Comparison of ENCODE assay signal across 2 cellular contexts in the genomic region with DNA sequence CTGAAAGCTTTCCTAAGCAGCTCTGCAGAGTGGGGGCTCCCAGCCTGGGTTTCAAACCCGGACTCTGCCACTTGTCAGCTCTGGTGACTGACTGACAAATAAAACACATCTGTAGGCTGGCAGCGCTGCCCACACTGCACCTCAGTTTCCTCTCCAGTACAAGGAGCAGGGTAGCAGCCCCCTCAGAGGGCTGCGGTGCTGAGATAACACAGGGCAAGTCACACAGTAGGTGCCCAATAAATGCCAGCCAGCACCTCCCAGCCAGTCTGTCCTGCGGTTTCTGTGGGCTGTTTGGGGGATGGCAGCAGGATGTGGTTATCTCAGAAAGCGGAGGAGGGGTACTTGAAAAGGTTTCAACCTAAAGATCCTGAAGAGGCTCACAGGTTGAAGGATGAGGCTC.
TF ChIP-seq lines count a peak whose summit lies in the region.

No MANE protein-coding gene starts in this region.

TF ChIP-seq in GM12878, 131 proteins besides CTCF, POLR2A, EP300 and RAD21 (continued from another document and continues in another):
- TF ChIP-seq, protein P1, sequence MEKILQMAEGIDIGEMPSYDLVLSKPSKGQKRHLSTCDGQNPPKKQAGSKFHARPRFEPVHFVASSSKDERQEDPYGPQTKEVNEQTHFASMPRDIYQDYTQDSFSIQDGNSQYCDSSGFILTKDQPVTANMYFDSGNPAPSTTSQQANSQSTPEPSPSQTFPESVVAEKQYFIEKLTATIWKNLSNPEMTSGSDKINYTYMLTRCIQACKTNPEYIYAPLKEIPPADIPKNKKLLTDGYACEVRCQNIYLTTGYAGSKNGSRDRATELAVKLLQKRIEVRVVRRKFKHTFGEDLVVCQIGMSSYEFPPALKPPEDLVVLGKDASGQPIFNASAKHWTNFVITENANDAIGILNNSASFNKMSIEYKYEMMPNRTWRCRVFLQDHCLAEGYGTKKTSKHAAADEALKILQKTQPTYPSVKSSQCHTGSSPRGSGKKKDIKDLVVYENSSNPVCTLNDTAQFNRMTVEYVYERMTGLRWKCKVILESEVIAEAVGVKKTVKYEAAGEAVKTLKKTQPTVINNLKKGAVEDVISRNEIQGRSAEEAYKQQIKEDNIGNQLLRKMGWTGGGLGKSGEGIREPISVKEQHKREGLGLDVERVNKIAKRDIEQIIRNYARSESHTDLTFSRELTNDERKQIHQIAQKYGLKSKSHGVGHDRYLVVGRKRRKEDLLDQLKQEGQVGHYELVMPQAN (conservative IDR thresholded peaks at IDR 0.05), result no peak
- TF ChIP-seq ZZZ3 (IDR thresholded peaks at IDR 0.05; ENCODE audit: control insufficient read depth, insufficient read length, low read depth) (no peak), PAX5 (IDR thresholded peaks at IDR 0.05; ENCODE audit: borderline replicate concordance, low read depth, low read length) (peak; percentile 37; the same call in 1 of the 2 replicates), MEF2A (IDR thresholded peaks at IDR 0.05; ENCODE audit: insufficient read depth, low read depth, low read length) (0 out of 2 replicates have a peak, but pooled peaks have one; percentile 34), SMC3 (IDR thresholded peaks at IDR 0.05; ENCODE audit: borderline replicate concordance, low read length) (no peak), ZBED1 (IDR thresholded peaks at IDR 0.05; ENCODE audit: borderline replicate concordance) (no peak), DPF2 (IDR thresholded peaks at IDR 0.05) (0 out of 2 replicates have a peak, but pooled peaks have one; percentile 33), EED (IDR thresholded peaks at IDR 0.05; ENCODE audit: low read depth) (peak; percentile 54; the same call in 1 of the 2 replicates), NFIC (IDR thresholded peaks at IDR 0.05; ENCODE audit: low read depth, low read length) (peak; percentile 29; the same call in 1 of the 2 replicates), NR2C2 (IDR thresholded peaks at IDR 0.05; ENCODE audit: borderline replicate concordance, control insufficient read depth, insufficient read length, low read depth) (no peak), PML (IDR thresholded peaks at IDR 0.05; ENCODE audit: low read length) (no peak), HDAC2 (IDR thresholded peaks at IDR 0.05) (no peak), ESRRA (IDR thresholded peaks at IDR 0.05; ENCODE audit: low read length) (no peak)
- TF ChIP-seq, protein P2, sequence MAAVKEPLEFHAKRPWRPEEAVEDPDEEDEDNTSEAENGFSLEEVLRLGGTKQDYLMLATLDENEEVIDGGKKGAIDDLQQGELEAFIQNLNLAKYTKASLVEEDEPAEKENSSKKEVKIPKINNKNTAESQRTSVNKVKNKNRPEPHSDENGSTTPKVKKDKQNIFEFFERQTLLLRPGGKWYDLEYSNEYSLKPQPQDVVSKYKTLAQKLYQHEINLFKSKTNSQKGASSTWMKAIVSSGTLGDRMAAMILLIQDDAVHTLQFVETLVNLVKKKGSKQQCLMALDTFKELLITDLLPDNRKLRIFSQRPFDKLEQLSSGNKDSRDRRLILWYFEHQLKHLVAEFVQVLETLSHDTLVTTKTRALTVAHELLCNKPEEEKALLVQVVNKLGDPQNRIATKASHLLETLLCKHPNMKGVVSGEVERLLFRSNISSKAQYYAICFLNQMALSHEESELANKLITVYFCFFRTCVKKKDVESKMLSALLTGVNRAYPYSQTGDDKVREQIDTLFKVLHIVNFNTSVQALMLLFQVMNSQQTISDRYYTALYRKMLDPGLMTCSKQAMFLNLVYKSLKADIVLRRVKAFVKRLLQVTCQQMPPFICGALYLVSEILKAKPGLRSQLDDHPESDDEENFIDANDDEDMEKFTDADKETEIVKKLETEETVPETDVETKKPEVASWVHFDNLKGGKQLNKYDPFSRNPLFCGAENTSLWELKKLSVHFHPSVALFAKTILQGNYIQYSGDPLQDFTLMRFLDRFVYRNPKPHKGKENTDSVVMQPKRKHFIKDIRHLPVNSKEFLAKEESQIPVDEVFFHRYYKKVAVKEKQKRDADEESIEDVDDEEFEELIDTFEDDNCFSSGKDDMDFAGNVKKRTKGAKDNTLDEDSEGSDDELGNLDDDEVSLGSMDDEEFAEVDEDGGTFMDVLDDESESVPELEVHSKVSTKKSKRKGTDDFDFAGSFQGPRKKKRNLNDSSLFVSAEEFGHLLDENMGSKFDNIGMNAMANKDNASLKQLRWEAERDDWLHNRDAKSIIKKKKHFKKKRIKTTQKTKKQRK (IDR thresholded peaks at IDR 0.05; ENCODE audit: low read depth, low read length), result no peak
- TF ChIP-seq, protein P3, sequence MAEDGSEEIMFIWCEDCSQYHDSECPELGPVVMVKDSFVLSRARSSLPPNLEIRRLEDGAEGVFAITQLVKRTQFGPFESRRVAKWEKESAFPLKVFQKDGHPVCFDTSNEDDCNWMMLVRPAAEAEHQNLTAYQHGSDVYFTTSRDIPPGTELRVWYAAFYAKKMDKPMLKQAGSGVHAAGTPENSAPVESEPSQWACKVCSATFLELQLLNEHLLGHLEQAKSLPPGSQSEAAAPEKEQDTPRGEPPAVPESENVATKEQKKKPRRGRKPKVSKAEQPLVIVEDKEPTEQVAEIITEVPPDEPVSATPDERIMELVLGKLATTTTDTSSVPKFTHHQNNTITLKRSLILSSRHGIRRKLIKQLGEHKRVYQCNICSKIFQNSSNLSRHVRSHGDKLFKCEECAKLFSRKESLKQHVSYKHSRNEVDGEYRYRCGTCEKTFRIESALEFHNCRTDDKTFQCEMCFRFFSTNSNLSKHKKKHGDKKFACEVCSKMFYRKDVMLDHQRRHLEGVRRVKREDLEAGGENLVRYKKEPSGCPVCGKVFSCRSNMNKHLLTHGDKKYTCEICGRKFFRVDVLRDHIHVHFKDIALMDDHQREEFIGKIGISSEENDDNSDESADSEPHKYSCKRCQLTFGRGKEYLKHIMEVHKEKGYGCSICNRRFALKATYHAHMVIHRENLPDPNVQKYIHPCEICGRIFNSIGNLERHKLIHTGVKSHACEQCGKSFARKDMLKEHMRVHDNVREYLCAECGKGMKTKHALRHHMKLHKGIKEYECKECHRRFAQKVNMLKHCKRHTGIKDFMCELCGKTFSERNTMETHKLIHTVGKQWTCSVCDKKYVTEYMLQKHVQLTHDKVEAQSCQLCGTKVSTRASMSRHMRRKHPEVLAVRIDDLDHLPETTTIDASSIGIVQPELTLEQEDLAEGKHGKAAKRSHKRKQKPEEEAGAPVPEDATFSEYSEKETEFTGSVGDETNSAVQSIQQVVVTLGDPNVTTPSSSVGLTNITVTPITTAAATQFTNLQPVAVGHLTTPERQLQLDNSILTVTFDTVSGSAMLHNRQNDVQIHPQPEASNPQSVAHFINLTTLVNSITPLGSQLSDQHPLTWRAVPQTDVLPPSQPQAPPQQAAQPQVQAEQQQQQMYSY (CRISPR knock-in tag; IDR thresholded peaks at IDR 0.05), result no peak
- TF ChIP-seq, protein P4, sequence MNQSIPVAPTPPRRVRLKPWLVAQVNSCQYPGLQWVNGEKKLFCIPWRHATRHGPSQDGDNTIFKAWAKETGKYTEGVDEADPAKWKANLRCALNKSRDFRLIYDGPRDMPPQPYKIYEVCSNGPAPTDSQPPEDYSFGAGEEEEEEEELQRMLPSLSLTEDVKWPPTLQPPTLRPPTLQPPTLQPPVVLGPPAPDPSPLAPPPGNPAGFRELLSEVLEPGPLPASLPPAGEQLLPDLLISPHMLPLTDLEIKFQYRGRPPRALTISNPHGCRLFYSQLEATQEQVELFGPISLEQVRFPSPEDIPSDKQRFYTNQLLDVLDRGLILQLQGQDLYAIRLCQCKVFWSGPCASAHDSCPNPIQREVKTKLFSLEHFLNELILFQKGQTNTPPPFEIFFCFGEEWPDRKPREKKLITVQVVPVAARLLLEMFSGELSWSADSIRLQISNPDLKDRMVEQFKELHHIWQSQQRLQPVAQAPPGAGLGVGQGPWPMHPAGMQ (IDR thresholded peaks at IDR 0.05; ENCODE audit: borderline replicate concordance), result no peak

TF ChIP-seq in WTC11, 78 proteins besides CTCF, POLR2A, EP300 and RAD21 (continued from another document and continues in another):
- TF ChIP-seq ZNF138 (CRISPR knock-in tag; conservative IDR thresholded peaks at IDR 0.05) (no peak), ZNF219 (CRISPR knock-in tag; IDR thresholded peaks at IDR 0.05; ENCODE audit: borderline replicate concordance) (no peak), FOXP1 (CRISPR knock-in tag; IDR thresholded peaks at IDR 0.05; ENCODE audit: borderline replicate concordance) (no peak), GTF2I (CRISPR knock-in tag; conservative IDR thresholded peaks at IDR 0.05) (no peak)
- TF ChIP-seq, protein P5, sequence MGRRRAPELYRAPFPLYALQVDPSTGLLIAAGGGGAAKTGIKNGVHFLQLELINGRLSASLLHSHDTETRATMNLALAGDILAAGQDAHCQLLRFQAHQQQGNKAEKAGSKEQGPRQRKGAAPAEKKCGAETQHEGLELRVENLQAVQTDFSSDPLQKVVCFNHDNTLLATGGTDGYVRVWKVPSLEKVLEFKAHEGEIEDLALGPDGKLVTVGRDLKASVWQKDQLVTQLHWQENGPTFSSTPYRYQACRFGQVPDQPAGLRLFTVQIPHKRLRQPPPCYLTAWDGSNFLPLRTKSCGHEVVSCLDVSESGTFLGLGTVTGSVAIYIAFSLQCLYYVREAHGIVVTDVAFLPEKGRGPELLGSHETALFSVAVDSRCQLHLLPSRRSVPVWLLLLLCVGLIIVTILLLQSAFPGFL (CRISPR knock-in tag; IDR thresholded peaks at IDR 0.05; ENCODE audit: borderline replicate concordance), result no peak
- TF ChIP-seq, protein P6, sequence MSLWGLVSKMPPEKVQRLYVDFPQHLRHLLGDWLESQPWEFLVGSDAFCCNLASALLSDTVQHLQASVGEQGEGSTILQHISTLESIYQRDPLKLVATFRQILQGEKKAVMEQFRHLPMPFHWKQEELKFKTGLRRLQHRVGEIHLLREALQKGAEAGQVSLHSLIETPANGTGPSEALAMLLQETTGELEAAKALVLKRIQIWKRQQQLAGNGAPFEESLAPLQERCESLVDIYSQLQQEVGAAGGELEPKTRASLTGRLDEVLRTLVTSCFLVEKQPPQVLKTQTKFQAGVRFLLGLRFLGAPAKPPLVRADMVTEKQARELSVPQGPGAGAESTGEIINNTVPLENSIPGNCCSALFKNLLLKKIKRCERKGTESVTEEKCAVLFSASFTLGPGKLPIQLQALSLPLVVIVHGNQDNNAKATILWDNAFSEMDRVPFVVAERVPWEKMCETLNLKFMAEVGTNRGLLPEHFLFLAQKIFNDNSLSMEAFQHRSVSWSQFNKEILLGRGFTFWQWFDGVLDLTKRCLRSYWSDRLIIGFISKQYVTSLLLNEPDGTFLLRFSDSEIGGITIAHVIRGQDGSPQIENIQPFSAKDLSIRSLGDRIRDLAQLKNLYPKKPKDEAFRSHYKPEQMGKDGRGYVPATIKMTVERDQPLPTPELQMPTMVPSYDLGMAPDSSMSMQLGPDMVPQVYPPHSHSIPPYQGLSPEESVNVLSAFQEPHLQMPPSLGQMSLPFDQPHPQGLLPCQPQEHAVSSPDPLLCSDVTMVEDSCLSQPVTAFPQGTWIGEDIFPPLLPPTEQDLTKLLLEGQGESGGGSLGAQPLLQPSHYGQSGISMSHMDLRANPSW (CRISPR knock-in tag; conservative IDR thresholded peaks at IDR 0.05; ENCODE audit: low read depth), result no peak
- TF ChIP-seq, protein P7, sequence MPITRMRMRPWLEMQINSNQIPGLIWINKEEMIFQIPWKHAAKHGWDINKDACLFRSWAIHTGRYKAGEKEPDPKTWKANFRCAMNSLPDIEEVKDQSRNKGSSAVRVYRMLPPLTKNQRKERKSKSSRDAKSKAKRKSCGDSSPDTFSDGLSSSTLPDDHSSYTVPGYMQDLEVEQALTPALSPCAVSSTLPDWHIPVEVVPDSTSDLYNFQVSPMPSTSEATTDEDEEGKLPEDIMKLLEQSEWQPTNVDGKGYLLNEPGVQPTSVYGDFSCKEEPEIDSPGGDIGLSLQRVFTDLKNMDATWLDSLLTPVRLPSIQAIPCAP (CRISPR knock-in tag; IDR thresholded peaks at IDR 0.05), result no peak
- TF ChIP-seq, protein P8, sequence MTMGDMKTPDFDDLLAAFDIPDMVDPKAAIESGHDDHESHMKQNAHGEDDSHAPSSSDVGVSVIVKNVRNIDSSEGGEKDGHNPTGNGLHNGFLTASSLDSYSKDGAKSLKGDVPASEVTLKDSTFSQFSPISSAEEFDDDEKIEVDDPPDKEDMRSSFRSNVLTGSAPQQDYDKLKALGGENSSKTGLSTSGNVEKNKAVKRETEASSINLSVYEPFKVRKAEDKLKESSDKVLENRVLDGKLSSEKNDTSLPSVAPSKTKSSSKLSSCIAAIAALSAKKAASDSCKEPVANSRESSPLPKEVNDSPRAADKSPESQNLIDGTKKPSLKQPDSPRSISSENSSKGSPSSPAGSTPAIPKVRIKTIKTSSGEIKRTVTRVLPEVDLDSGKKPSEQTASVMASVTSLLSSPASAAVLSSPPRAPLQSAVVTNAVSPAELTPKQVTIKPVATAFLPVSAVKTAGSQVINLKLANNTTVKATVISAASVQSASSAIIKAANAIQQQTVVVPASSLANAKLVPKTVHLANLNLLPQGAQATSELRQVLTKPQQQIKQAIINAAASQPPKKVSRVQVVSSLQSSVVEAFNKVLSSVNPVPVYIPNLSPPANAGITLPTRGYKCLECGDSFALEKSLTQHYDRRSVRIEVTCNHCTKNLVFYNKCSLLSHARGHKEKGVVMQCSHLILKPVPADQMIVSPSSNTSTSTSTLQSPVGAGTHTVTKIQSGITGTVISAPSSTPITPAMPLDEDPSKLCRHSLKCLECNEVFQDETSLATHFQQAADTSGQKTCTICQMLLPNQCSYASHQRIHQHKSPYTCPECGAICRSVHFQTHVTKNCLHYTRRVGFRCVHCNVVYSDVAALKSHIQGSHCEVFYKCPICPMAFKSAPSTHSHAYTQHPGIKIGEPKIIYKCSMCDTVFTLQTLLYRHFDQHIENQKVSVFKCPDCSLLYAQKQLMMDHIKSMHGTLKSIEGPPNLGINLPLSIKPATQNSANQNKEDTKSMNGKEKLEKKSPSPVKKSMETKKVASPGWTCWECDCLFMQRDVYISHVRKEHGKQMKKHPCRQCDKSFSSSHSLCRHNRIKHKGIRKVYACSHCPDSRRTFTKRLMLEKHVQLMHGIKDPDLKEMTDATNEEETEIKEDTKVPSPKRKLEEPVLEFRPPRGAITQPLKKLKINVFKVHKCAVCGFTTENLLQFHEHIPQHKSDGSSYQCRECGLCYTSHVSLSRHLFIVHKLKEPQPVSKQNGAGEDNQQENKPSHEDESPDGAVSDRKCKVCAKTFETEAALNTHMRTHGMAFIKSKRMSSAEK (CRISPR knock-in tag; IDR thresholded peaks at IDR 0.05; ENCODE audit: borderline replicate concordance), result no peak
- TF ChIP-seq, protein P3 (CRISPR knock-in tag; IDR thresholded peaks at IDR 0.05), result no peak
- TF ChIP-seq, protein P9, sequence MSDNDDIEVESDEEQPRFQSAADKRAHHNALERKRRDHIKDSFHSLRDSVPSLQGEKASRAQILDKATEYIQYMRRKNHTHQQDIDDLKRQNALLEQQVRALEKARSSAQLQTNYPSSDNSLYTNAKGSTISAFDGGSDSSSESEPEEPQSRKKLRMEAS (CRISPR knock-in tag; IDR thresholded peaks at IDR 0.05), result no peak
